Comparison of ENCODE assay signal across 9 cellular contexts in the genomic region with DNA sequence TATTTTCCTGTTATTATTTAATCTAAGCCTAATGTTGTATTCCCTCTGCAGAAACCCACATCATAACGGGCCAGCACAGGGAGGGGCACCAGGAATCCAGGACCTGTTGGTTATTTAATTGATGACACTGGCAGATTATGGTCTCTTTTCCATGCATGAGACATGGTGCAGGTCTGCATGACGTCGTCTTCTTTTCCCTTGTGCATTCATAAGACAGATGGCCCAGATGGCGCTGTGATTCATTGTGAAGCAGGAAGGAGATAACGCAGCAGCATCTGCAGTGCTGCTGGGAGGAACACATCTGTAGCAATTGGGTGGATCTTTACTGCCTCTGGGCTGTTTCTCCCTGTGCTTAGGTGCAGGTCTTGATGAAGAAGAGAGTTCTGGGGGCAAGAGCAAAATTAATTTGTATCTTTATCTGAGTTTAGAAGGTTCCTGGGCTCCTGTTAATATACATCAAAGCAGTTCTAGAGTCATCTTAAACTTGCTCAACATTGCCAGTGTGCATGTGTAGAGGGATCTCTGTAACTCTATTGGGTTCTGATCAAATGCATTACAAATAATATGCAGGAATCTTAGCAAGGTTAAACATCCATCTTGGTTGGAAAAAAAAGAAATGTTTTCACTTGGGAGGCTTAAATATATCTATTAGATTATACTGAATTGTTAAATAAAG.
DNase-seq lines count a peak whose midpoint lies in the region; ATAC-seq and TF ChIP-seq lines count a peak whose summit lies in the region.
"Had no signal": no experiment of that assay in that cellular context is flagged by ENCODE, and none has a peak within 500 bp of the region (broad histone marks: within the 10 kb centered on the region; RNA-seq: fewer than 3 reads in every experiment).

No MANE protein-coding gene starts in this region.

- no peak overlapping the region for H3K27ac ChIP-seq in left ventricle myocardium inferior (replicated peaks)
- no peak overlapping the region for H3K27ac ChIP-seq in uterus
- H3K27ac ChIP-seq: upper lobe of left lung had no signal

- peaks cover 13% of the 10 kb centered on the region for H3K9me3 ChIP-seq in left ventricle myocardium inferior (replicated peaks)
- no peaks in the 10 kb centered on the region for H3K9me3 ChIP-seq in uterus
- H3K9me3 ChIP-seq: upper lobe of left lung had no signal

- TF ChIP-seq CTCF in left ventricle myocardium inferior (IDR thresholded peaks at IDR 0.05; ENCODE audit: borderline replicate concordance) = no peak
- TF ChIP-seq CTCF in chondrocyte (IDR thresholded peaks at IDR 0.05) = no peak
- TF ChIP-seq CTCF in uterus (IDR thresholded peaks at IDR 0.05) = no peak

- H3K27me3 Mint-ChIP-seq in chondrocyte (ENCODE audit: low read depth) = no peaks in the 10 kb centered on the region

- H3K4me3 Mint-ChIP-seq in chondrocyte (ENCODE audit: unreplicated experiment) = no peak overlapping the region

- intact Hi-C loops in left ventricle myocardium superior (cut with micrococcal nuclease) (no loop called here), left ventricle myocardium inferior (cut with micrococcal nuclease) (no loop called here), uterus (cut with DNase I; ENCODE audit: low total_unique reads) (no loop called here)

- DNase-seq in left ventricle myocardium superior (no peak), left ventricle myocardium inferior (no peak), LHCN-M2 (ENCODE audit: low read depth) (peak; percentile 87), chondrocyte (ENCODE audit: low spot score) (no peak), uterus (peak; percentile 17 to 18), mucosa of gallbladder (ENCODE audit: low spot score) (no peak), SKM-1 treated with dmso at 0.1 percent for 144 hours (lab: John Stamatoyannopoulos, UW; ENCODE audit: unreplicated experiment) (no peak)
- DNase-seq: upper lobe of left lung had no signal

- no peaks in the 10 kb centered on the region for H3K36me3 ChIP-seq in left ventricle myocardium inferior
- no peaks in the 10 kb centered on the region for H3K36me3 ChIP-seq in uterus
- H3K36me3 ChIP-seq: upper lobe of left lung had no signal

- ATAC-seq in left ventricle myocardium superior (peak; percentile 42), HG02642 (IDR thresholded peaks at IDR 0.05; ENCODE audit: poor library complexity, unreplicated experiment) (no peak)

- H3K27ac Mint-ChIP-seq in chondrocyte (ENCODE audit: unreplicated experiment) = peak overlapping the region; percentile 83

- H3K4me1 Mint-ChIP-seq in chondrocyte (ENCODE audit: low read depth) = peaks cover 60% of the 10 kb centered on the region

- H3K27me3 ChIP-seq in left ventricle myocardium inferior (ENCODE audit: low read depth) (no peaks in the 10 kb centered on the region), uterus (no peaks in the 10 kb centered on the region)
- H3K27me3 ChIP-seq: upper lobe of left lung had no signal

- H3K9me3 Mint-ChIP-seq in chondrocyte (ENCODE audit: low read depth) = peaks cover 3% of the 10 kb centered on the region

- H3K4me3 ChIP-seq in left ventricle myocardium inferior (no peak overlapping the region), uterus (no peak overlapping the region)
- H3K4me3 ChIP-seq: upper lobe of left lung had no signal

- H3K4me1 ChIP-seq in left ventricle myocardium inferior (peaks cover 17% of the 10 kb centered on the region), uterus (no peaks in the 10 kb centered on the region)
- H3K4me1 ChIP-seq: upper lobe of left lung had no signal

- peaks cover 3% of the 10 kb centered on the region for H3K36me3 Mint-ChIP-seq in chondrocyte (ENCODE audit: low read depth)

- no peak for TF ChIP-seq POLR2A in uterus (IDR thresholded peaks at IDR 0.05)

Comparison
In these comparisons a context has a peak if more than half of its experiments do, and no peak if none do; other contexts are left out.
1. DNase-seq: peak in LHCN-M2 (single experiment) and uterus (2 of 2); none in left ventricle myocardium superior (single experiment), left ventricle myocardium inferior (single experiment), chondrocyte (single experiment), mucosa of gallbladder (single experiment) and SKM-1 treated with dmso at 0.1 percent for 144 hours (single experiment).